35 cellular contexts compared by ENCODE assay signal in genomic region chr5:74154526-74154925, GRCh38.
DNase-seq lines count a peak whose midpoint lies in the region; ATAC-seq, FAIRE-seq and TF ChIP-seq lines count a peak whose summit lies in the region.
"Had no signal": no experiment of that assay in that cellular context is flagged by ENCODE, and none has a peak within 500 bp of the region (broad histone marks: within the 10 kb centered on the region; RNA-seq: fewer than 3 reads in every experiment).

No MANE protein-coding gene starts in this region.

- H3K79me2 ChIP-seq in HepG2 (ENCODE audit: insufficient read depth, low read length) (no peaks in the 10 kb centered on the region), K562 (ENCODE audit: control insufficient read depth, insufficient read depth, low read length) (no peaks in the 10 kb centered on the region)

- H3K4me2 ChIP-seq in HepG2 (ENCODE audit: low read depth, low read length), result no peak overlapping the region
- H3K4me2 ChIP-seq in K562 (ENCODE audit: insufficient read depth, low read length), result no peak overlapping the region
- H3K4me2 ChIP-seq: A549; BLaER1; BLaER1 treated with 17β-estradiol and CSF1 and Interleukin-3, amounts not matched to agents 10 nM and 100 nM had no signal

- no peaks in the 10 kb centered on the region for H3K36me3 Mint-ChIP-seq in activated T-cell treated with anti-CD3 and anti-CD28 coated beads, Interleukin-2, amount 50 U/mL, for 72 hours (ENCODE audit: insufficient read depth in 2 of 2)
- H3K36me3 Mint-ChIP-seq in activated T-cell treated with anti-CD3 and anti-CD28 coated beads, Interleukin-2, amount 50 U/mL, for 4 hours (ENCODE audit: insufficient read depth), result no peaks in the 10 kb centered on the region
- H3K36me3 Mint-ChIP-seq: CD14-positive monocyte; CD4-positive, alpha-beta memory T cell; CD4-positive, CD25-positive, alpha-beta regulatory T cell; CD8-positive, alpha-beta memory T cell; CD8-positive, alpha-beta T cell had no signal

- 48% methylated on average over 3 of the region's 3 CpGs for WGBS in HepG2 (ENCODE audit: low lambda C conversion rate)
- 53% methylated on average over 2 of the region's 3 CpGs for WGBS in right lobe of liver (ENCODE audit: insufficient coverage, low coverage, low lambda C conversion rate, missing lambda C conversion rate)
- 8% methylated on average over 3 of the region's 3 CpGs for WGBS in K562 (ENCODE audit: insufficient coverage, low coverage, missing lambda C conversion rate)

- no peak overlapping the region for H2AFZ ChIP-seq in HepG2 (ENCODE audit: low read length)
- no peak overlapping the region for H2AFZ ChIP-seq in K562 (ENCODE audit: low read depth, low read length)

- H3K9me3 ChIP-seq in HepG2 (ENCODE audit: low read length) (no peaks in the 10 kb centered on the region), right lobe of liver (no peaks in the 10 kb centered on the region), K562 (replicated peaks; ENCODE audit: control insufficient read depth, insufficient read depth, low read depth, low read length) (no peaks in the 10 kb centered on the region)
- H3K9me3 ChIP-seq: A549; BE2C; BLaER1; BLaER1 treated with 17β-estradiol and CSF1 and Interleukin-3, amounts not matched to agents 10 nM and 100 nM; Caco-2 had no signal

- H3K9me3 Mint-ChIP-seq in activated T-cell treated with anti-CD3 and anti-CD28 coated beads, Interleukin-2, amount 50 U/mL, for 72 hours, result no peaks in the 10 kb centered on the region
- no peaks in the 10 kb centered on the region for H3K9me3 Mint-ChIP-seq in activated T-cell treated with anti-CD3 and anti-CD28 coated beads, Interleukin-2, amount 50 U/mL, for 4 hours
- H3K9me3 Mint-ChIP-seq: CD14-positive monocyte; CD4-positive, alpha-beta T cell; CD8-positive, alpha-beta memory T cell; CD8-positive, alpha-beta T cell had no signal

- TF ChIP-seq POLR2A in HepG2 (IDR thresholded peaks at IDR 0.05; ENCODE audit: insufficient read depth in 1 of 2, low read depth in 2 of 2, low read length in 2 of 2) (no peak), right lobe of liver (IDR thresholded peaks at IDR 0.05) (no peak), K562 (conservative IDR thresholded peaks at IDR 0.05) (no peak)

- H3K4me3 ChIP-seq in HepG2 (replicated peaks in 1 of 3; ENCODE audit: insufficient read depth in 1 of 3, low read depth in 2 of 3, low read length in 3 of 3), result no peak overlapping the region
- H3K4me3 ChIP-seq in right lobe of liver, result no peak overlapping the region
- H3K4me3 ChIP-seq in K562, result no peak overlapping the region
- H3K4me3 ChIP-seq: A549; BLaER1; BLaER1 treated with 17β-estradiol and CSF1 and Interleukin-3, amounts not matched to agents 10 nM and 100 nM had no signal

- H4K20me1 ChIP-seq in HepG2 (ENCODE audit: insufficient read depth, low read length), result no peaks in the 10 kb centered on the region
- H4K20me1 ChIP-seq in K562 (replicated peaks; ENCODE audit: control insufficient read depth, insufficient read depth, low read length), result no peaks in the 10 kb centered on the region; the same call in 1 of the 2 replicates
- H4K20me1 ChIP-seq: BLaER1; BLaER1 treated with 17β-estradiol and CSF1 and Interleukin-3, amounts not matched to agents 10 nM and 100 nM had no signal

- no peak for TF ChIP-seq CTCF in HepG2 (CRISPR knock-in tag; IDR thresholded peaks at IDR 0.05)
- no peak for TF ChIP-seq CTCF in right lobe of liver (IDR thresholded peaks at IDR 0.05)
- TF ChIP-seq CTCF in K562 (IDR thresholded peaks at IDR 0.05 in 2 of 3, conservative IDR thresholded peaks at IDR 0.05 in 1 of 3; ENCODE audit: insufficient read depth in 2 of 3, low read depth in 1 of 3, low read length in 3 of 3), result no peak

- no peaks in the 10 kb centered on the region for H3K9me1 ChIP-seq in K562 (ENCODE audit: control insufficient read depth, insufficient read depth, low read length)

- no peak for ATAC-seq in activated T-cell treated with anti-CD3 and anti-CD28 coated beads, Interleukin-2, amount 50 U/mL, for 72 hours (replicated peaks in 1 of 2)
- ATAC-seq in activated T-cell treated with anti-CD3 and anti-CD28 coated beads, Interleukin-2, amount 50 U/mL, for 4 hours, result no peak
- ATAC-seq in HepG2, result no peak
- no peak for ATAC-seq in right lobe of liver
- no peak for ATAC-seq in K562
- no peak for ATAC-seq in HG02588 (IDR thresholded peaks at IDR 0.05; ENCODE audit: unreplicated experiment)
- ATAC-seq: A549; CD8-positive, alpha-beta T cell had no signal

- no peak overlapping the region for H3K4me3 Mint-ChIP-seq in activated T-cell treated with anti-CD3 and anti-CD28 coated beads, Interleukin-2, amount 50 U/mL, for 72 hours
- no peak overlapping the region for H3K4me3 Mint-ChIP-seq in activated T-cell treated with anti-CD3 and anti-CD28 coated beads, Interleukin-2, amount 50 U/mL, for 4 hours
- H3K4me3 Mint-ChIP-seq: B cell; CD14-positive monocyte; CD4-positive, alpha-beta memory T cell; CD4-positive, alpha-beta T cell; CD4-positive, CD25-positive, alpha-beta regulatory T cell; CD8-positive, alpha-beta memory T cell; CD8-positive, alpha-beta T cell had no signal

- in situ Hi-C loops in HepG2 (cut with HindIII; ENCODE audit: extremely low pct_ligation_motif_present, low pct_unique_long_range_greater_than_20kb), result no loop called here
- in situ Hi-C loops in K562 (cut with MboI), result no loop called here

- no peak overlapping the region for H3K27ac ChIP-seq in HepG2 (ENCODE audit: extremely low read length, insufficient read depth, low read length)
- H3K27ac ChIP-seq in right lobe of liver, result no peak overlapping the region
- no peak overlapping the region for H3K27ac ChIP-seq in K562 (ENCODE audit: extremely low read depth, low read depth, low read length)
- H3K27ac ChIP-seq: 22Rv1; A549; BLaER1; BLaER1 treated with 17β-estradiol and CSF1 and Interleukin-3, amounts not matched to agents 10 nM and 100 nM; C4-2B had no signal

- TF ChIP-seq EP300 in HepG2 (IDR thresholded peaks at IDR 0.05; ENCODE audit: low read depth in 2 of 2, low read length in 2 of 2), result no peak
- TF ChIP-seq EP300 in HepG2 (CRISPR knock-in tag; IDR thresholded peaks at IDR 0.05; ENCODE audit: borderline replicate concordance), result no peak
- no peak for TF ChIP-seq EP300 in K562 (IDR thresholded peaks at IDR 0.05; ENCODE audit: low read length)

- peaks cover 31% of the 10 kb centered on the region for H3K27me3 Mint-ChIP-seq in activated T-cell treated with anti-CD3 and anti-CD28 coated beads, Interleukin-2, amount 50 U/mL, for 72 hours (ENCODE audit: low read depth)
- H3K27me3 Mint-ChIP-seq in activated T-cell treated with anti-CD3 and anti-CD28 coated beads, Interleukin-2, amount 50 U/mL, for 4 hours (ENCODE audit: low read depth), result peaks cover 4% of the 10 kb centered on the region
- H3K27me3 Mint-ChIP-seq: CD4-positive, alpha-beta T cell had no signal

- no peaks in the 10 kb centered on the region for H3K27me3 ChIP-seq in HepG2 (ENCODE audit: control insufficient read depth in 1 of 2, insufficient read depth in 2 of 2, low read length in 2 of 2)
- no peaks in the 10 kb centered on the region for H3K27me3 ChIP-seq in right lobe of liver
- no peaks in the 10 kb centered on the region for H3K27me3 ChIP-seq in K562 (ENCODE audit: control insufficient read depth in 2 of 2, insufficient read depth in 2 of 2, low read length in 2 of 2)
- H3K27me3 ChIP-seq: BE2C; BLaER1; BLaER1 treated with 17β-estradiol and CSF1 and Interleukin-3, amounts not matched to agents 10 nM and 100 nM had no signal

- no TSS peak for BruUV-seq in HepG2 (replicated peaks; lab: Mats Ljungman, UMichigan)
- no TSS peak for BruUV-seq in K562 (replicated peaks; lab: Mats Ljungman, UMichigan)

- no peaks in the 10 kb centered on the region for H3K4me1 ChIP-seq in HepG2 (ENCODE audit: insufficient read depth, low read length)
- H3K4me1 ChIP-seq in right lobe of liver, result no peaks in the 10 kb centered on the region
- H3K4me1 ChIP-seq in K562 (replicated peaks in 1 of 2; ENCODE audit: control insufficient read depth in 2 of 2, insufficient read depth in 2 of 2, low read length in 2 of 2), result no peaks in the 10 kb centered on the region
- H3K4me1 ChIP-seq: BE2C, BLaER1, Caco-2 had no signal

- no peaks in the 10 kb centered on the region for H3K4me1 Mint-ChIP-seq in activated T-cell treated with anti-CD3 and anti-CD28 coated beads, Interleukin-2, amount 50 U/mL, for 72 hours (ENCODE audit: low read depth)
- H3K4me1 Mint-ChIP-seq in activated T-cell treated with anti-CD3 and anti-CD28 coated beads, Interleukin-2, amount 50 U/mL, for 4 hours (ENCODE audit: low read depth), result no peaks in the 10 kb centered on the region
- H3K4me1 Mint-ChIP-seq: B cell; CD4-positive, alpha-beta memory T cell; CD8-positive, alpha-beta memory T cell had no signal

- H3K27ac Mint-ChIP-seq in activated T-cell treated with anti-CD3 and anti-CD28 coated beads, Interleukin-2, amount 50 U/mL, for 72 hours, result peak overlapping the region; percentile 31
- H3K27ac Mint-ChIP-seq: B cell; CD14-positive monocyte; CD4-positive, alpha-beta memory T cell; CD4-positive, alpha-beta T cell; CD4-positive, CD25-positive, alpha-beta regulatory T cell; CD8-positive, alpha-beta memory T cell; CD8-positive, alpha-beta T cell had no signal

- H3K36me3 ChIP-seq in HepG2 (replicated peaks in 1 of 2; ENCODE audit: control insufficient read depth in 1 of 2, insufficient read depth in 2 of 2, low read length in 2 of 2), result no peaks in the 10 kb centered on the region
- H3K36me3 ChIP-seq in right lobe of liver, result no peaks in the 10 kb centered on the region
- H3K36me3 ChIP-seq in K562 (ENCODE audit: control insufficient read depth, insufficient read depth, low read length), result no peaks in the 10 kb centered on the region
- H3K36me3 ChIP-seq: BE2C; BLaER1; BLaER1 treated with 17β-estradiol and CSF1 and Interleukin-3, amounts not matched to agents 10 nM and 100 nM had no signal

- DNase-seq in activated T-cell treated with anti-CD3 and anti-CD28 coated beads, Interleukin-2, amount 50 U/mL, for 72 hours, result no peak
- DNase-seq in activated T-cell treated with anti-CD3 and anti-CD28 coated beads, Interleukin-2, amount 50 U/mL, for 4 hours, result no peak
- no peak for DNase-seq in HepG2 (ENCODE audit: low spot score)
- no peak for DNase-seq in right lobe of liver
- DNase-seq in K562 (ENCODE audit: extremely low read depth in 1 of 4, low spot score in 3 of 4), result no peak
- DNase-seq: 8988T; ACHN; AML-193; BE2C; C1 segment of cervical spinal cord; Caco-2; Calu3; CD4-positive, alpha-beta memory T cell; CD4-positive, alpha-beta T cell; CD4-positive, CD25-positive, alpha-beta regulatory T cell; CD8-positive, alpha-beta memory T cell; CD8-positive, alpha-beta T cell; COR-L47; DMS 273 treated with DMSO at 0.1 percent for 48 hours; DMS153; DMS53; DMS79; DMS79 treated with DMSO at 0.1 percent for 48 hours; DND-41; EL had no signal

- H3K9ac ChIP-seq in HepG2 (ENCODE audit: insufficient read depth, low read depth, low read length) (no peak overlapping the region), K562 (ENCODE audit: insufficient read depth in 1 of 2, low read depth in 2 of 2, low read length in 2 of 2) (no peak overlapping the region)
- H3K9ac ChIP-seq: BLaER1; BLaER1 treated with 17β-estradiol and CSF1 and Interleukin-3, amounts not matched to agents 10 nM and 100 nM had no signal

- CTCF ChIA-PET in HepG2 (lab: Yijun Ruan, JAX; ENCODE audit: low intra/inter-chr PET ratio, low total read pairs), result no interaction called here
- CTCF ChIA-PET in K562 (lab: Yijun Ruan, JAX; ENCODE audit: low intra/inter-chr PET ratio), result no interaction called here

- intact Hi-C loops in HepG2 (cut with micrococcal nuclease; ENCODE audit: unreplicated experiment), result no loop called here
- intact Hi-C loops in right lobe of liver (cut with DNase I), result no loop called here
- intact Hi-C loops in K562 (cut with micrococcal nuclease), result no loop called here

- FAIRE-seq in HepG2 (lab: Jason Lieb, UNC) (no peak), K562 (lab: Jason Lieb, UNC) (no peak)
- FAIRE-seq: A204.1, A549, D721Med had no signal

- TF ChIP-seq RAD21 in HepG2 (CRISPR knock-in tag; IDR thresholded peaks at IDR 0.05) (no peak), K562 (CRISPR knock-in tag; conservative IDR thresholded peaks at IDR 0.05 in 1 of 2, IDR thresholded peaks at IDR 0.05 in 1 of 2) (no peak)

- POLR2A ChIA-PET in HepG2 (lab: Yijun Ruan, JAX), result no interaction called here
- POLR2A ChIA-PET in K562 (lab: Yijun Ruan, JAX), result no interaction called here
